ENCODE assay signal across 8 cellular contexts in the genomic region with DNA sequence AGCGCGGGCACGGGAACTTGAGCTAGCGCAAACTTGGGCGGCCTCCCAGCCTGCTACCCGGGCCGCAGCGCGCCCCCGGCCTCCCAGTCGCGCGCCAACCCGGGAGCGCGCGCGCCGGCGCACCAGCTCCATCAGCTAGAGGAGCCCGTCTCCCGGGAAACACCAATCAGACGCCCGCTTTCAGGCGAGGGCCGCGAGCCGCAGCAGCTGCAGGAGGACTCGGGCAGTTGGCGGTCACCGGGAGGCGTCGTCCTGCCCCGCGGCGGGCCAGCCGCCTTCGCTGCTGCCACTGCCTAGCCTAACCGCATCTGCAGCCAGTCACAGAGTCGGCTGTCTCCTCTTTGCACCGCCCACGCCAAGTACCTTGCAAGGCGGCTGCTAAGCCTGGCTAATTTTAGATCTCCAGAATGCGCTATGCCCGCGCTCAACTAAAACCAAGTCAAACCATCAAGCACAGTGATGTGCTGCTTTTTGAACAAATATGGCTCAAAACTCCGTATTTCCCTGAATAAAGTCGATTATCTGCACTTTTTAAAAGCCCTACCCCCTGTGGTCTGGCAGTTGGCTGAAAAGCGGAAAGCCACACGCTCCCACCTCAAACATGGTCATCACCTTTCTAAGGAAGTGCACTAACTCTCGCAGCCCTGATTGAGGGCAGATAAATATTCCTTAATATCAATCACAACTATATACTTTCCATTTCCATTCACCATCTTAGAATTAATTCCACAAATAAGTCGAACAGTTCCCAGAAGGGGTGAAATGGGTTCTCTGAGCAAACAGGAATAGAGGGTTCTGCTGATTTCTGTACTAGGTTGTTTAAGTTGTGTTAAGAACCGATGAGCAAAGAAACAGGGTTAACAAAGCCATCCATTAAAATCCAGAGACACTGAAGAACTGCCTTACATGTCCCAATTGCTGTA.
DNase-seq lines count a peak whose midpoint lies in the region; ATAC-seq and TF ChIP-seq lines count a peak whose summit lies in the region.

No MANE protein-coding gene starts in this region.

- H3K27me3 ChIP-seq in CD8-positive, alpha-beta memory T cell (ENCODE audit: insufficient read depth, low read length, poor library complexity, severe bottlenecking), result peaks cover 39% of the 10 kb centered on the region
- no peaks in the 10 kb centered on the region for H3K27me3 ChIP-seq in neuron (ENCODE audit: insufficient read depth, low read length)

- H3K27me3 Mint-ChIP-seq in CD8-positive, alpha-beta memory T cell, result peaks cover 62 to 84% of the 10 kb centered on the region in 2 donors

- POLR2A ChIA-PET in CD8-positive, alpha-beta memory T cell (lab: Charles Lee), result no interaction called here

- DNase-seq in CD8-positive, alpha-beta memory T cell, result no peak
- DNase-seq in NCI-H2029 (lab: John Stamatoyannopoulos, UW) (peak; percentile 90), fibroblast of villous mesenchyme (ENCODE audit: low read depth) (peak; percentile 43), NOMO-1 treated with dmso at 0.1 percent for 144 hours (lab: John Stamatoyannopoulos, UW; ENCODE audit: unreplicated experiment) (no peak)

- CTCF ChIA-PET in CD8-positive, alpha-beta memory T cell (lab: Charles Lee), result interaction anchor here (1.8 kb wide), 1 partner anchor 30 kb away, joined by 4 read pairs; no protein-coding TSS in a partner anchor

- ATAC-seq in GM18870 (IDR thresholded peaks at IDR 0.05; ENCODE audit: unreplicated experiment) (peak; percentile 47), HG03039 (IDR thresholded peaks at IDR 0.05; ENCODE audit: unreplicated experiment) (peak; percentile 74)

- H3K27ac ChIP-seq in CD8-positive, alpha-beta memory T cell (ENCODE audit: low read depth, low read length), result no peak overlapping the region
- H3K27ac ChIP-seq in VCaP, result peak overlapping the region; percentile 67

- H3K9me3 ChIP-seq in CD8-positive, alpha-beta memory T cell (ENCODE audit: low read length), result peaks cover 5% of the 10 kb centered on the region
- peaks cover 2% of the 10 kb centered on the region for H3K9me3 ChIP-seq in neuron (ENCODE audit: low read length)

- H3K36me3 Mint-ChIP-seq in CD8-positive, alpha-beta memory T cell, result no peaks in the 10 kb centered on the region

- H3K4me1 ChIP-seq in CD8-positive, alpha-beta memory T cell (ENCODE audit: insufficient read depth, low read length), result peaks cover 12% of the 10 kb centered on the region
- H3K4me1 ChIP-seq in neuron (ENCODE audit: insufficient read depth, low read length), result peaks cover 46% of the 10 kb centered on the region

- H3K4me1 Mint-ChIP-seq in CD8-positive, alpha-beta memory T cell, result peaks cover 19 to 23% (median 23%) of the 10 kb centered on the region in 3 donors

- H3K27ac Mint-ChIP-seq in CD8-positive, alpha-beta memory T cell, result peak overlapping the region in 1 of 8 donors; percentile 40

- H2AFZ ChIP-seq in neuron (ENCODE audit: low read depth, low read length), result no peak overlapping the region

- H3K4me3 ChIP-seq in CD8-positive, alpha-beta memory T cell (ENCODE audit: low read length), result no peak overlapping the region
- H3K4me3 ChIP-seq in fibroblast of villous mesenchyme (ENCODE audit: low read depth, low read length), result peak overlapping the region; percentile 48
- peak overlapping the region; percentile 51 for H3K4me3 ChIP-seq in neuron (ENCODE audit: low read length)

- peaks cover 13 to 40% (median 23%) of the 10 kb centered on the region in 5 donors for H3K9me3 Mint-ChIP-seq in CD8-positive, alpha-beta memory T cell

- H3K4me3 Mint-ChIP-seq in CD8-positive, alpha-beta memory T cell, result peak overlapping the region; percentile 3 to 84 (median 65)

- TF ChIP-seq CTCF in VCaP (conservative IDR thresholded peaks at IDR 0.05), result no peak
- TF ChIP-seq CTCF in fibroblast of villous mesenchyme (IDR thresholded peaks at IDR 0.05; ENCODE audit: insufficient read depth, low read depth, low read length), result no peak

- H3K36me3 ChIP-seq in CD8-positive, alpha-beta memory T cell (ENCODE audit: insufficient read depth, low read length), result no peaks in the 10 kb centered on the region
- H3K36me3 ChIP-seq in neuron (ENCODE audit: insufficient read depth, low read length), result peaks cover 21% of the 10 kb centered on the region

Comparison
In these comparisons a context has a peak if more than half of its experiments do, and no peak if none do; other contexts are left out.
1. DNase-seq: peak in NCI-H2029 (single experiment) and fibroblast of villous mesenchyme (single experiment); none in CD8-positive, alpha-beta memory T cell (0 of 5) and NOMO-1 treated with dmso at 0.1 percent for 144 hours (single experiment).